Comparison of ENCODE assay signal across 17 cellular contexts in genomic region chr2:150003539-150003938, GRCh38.
DNase-seq lines count a peak whose midpoint lies in the region; ATAC-seq and TF ChIP-seq lines count a peak whose summit lies in the region.
"Had no signal": no experiment of that assay in that cellular context is flagged by ENCODE, and none has a peak within 500 bp of the region (broad histone marks: within the 10 kb centered on the region; RNA-seq: fewer than 3 reads in every experiment).

No MANE protein-coding gene starts in this region.

- H3K9ac ChIP-seq in GM23248 (no peak overlapping the region), trophoblast cell (ENCODE audit: low read length) (peak overlapping the region; percentile 70)

- ATAC-seq in GM21367 (IDR thresholded peaks at IDR 0.05; ENCODE audit: unreplicated experiment): no peak

- H2BK12ac ChIP-seq in trophoblast cell (ENCODE audit: low read length): no peak overlapping the region

- peaks cover 4% of the 10 kb centered on the region; the same call in 1 of the 2 replicates for H3F3A ChIP-seq in GM23248 (ENCODE audit: insufficient read depth)

- peak overlapping the region; percentile 91 for H3K23ac ChIP-seq in trophoblast cell (ENCODE audit: low read length)

- H3K27me3 ChIP-seq in GM23248 (replicated peaks; ENCODE audit: insufficient read depth) (no peaks in the 10 kb centered on the region), trophoblast cell (ENCODE audit: insufficient read depth, low read length) (no peaks in the 10 kb centered on the region), hepatocyte (no peaks in the 10 kb centered on the region)

- H3K4me2 ChIP-seq in GM23248 (ENCODE audit: unreplicated experiment) (no peak overlapping the region), trophoblast cell (ENCODE audit: low read length) (no peak overlapping the region), hepatocyte (no peak overlapping the region)

- DNase-seq in NCI-H82 (lab: John Stamatoyannopoulos, UW) (peak; percentile 35), NCI-H82 treated with DMSO at 0.1 percent for 48 hours (lab: John Stamatoyannopoulos, UW; ENCODE audit: unreplicated experiment) (no peak), GM23248 (no peak), trophoblast cell (no peak), hepatocyte (ENCODE audit: low spot score) (no peak), NCI-H345 treated with DMSO at 0.1 percent for 48 hours (lab: John Stamatoyannopoulos, UW; ENCODE audit: unreplicated experiment) (no peak)
- DNase-seq: C1 segment of cervical spinal cord; Calu3; CD4-positive, alpha-beta memory T cell; COR-L47; DMS153; DND-41; GOT3; HCEC 1CT had no signal

- WGBS in GM23248 (ENCODE audit: low coverage in 1 of 2, low lambda C conversion rate in 2 of 2, missing lambda C conversion rate in 2 of 2), 2 experiments: 89 to 100% methylated on average over 1 of the region's 1 CpG
- no CpG with 5 or more reads among the region's 1 CpG for WGBS in trophoblast cell (ENCODE audit: extremely low coverage, insufficient coverage, insufficient read length)
- 84% methylated on average over 1 of the region's 1 CpG for WGBS in hepatocyte (ENCODE audit: low lambda C conversion rate, missing lambda C conversion rate)

- H3K36me3 ChIP-seq in GM23248 (ENCODE audit: low read depth): no peaks in the 10 kb centered on the region
- no peaks in the 10 kb centered on the region for H3K36me3 ChIP-seq in trophoblast cell (ENCODE audit: control insufficient read depth in 1 of 2, insufficient read depth in 2 of 2, low read length in 2 of 2)
- no peaks in the 10 kb centered on the region for H3K36me3 ChIP-seq in hepatocyte (replicated peaks; ENCODE audit: insufficient read depth, low read depth)

- no peak overlapping the region for H3K4ac ChIP-seq in trophoblast cell (ENCODE audit: low read depth, low read length)

- no peak overlapping the region for H2BK120ac ChIP-seq in trophoblast cell (ENCODE audit: insufficient read depth, low read length, poor library complexity)

- H3K79me2 ChIP-seq in GM23248 (ENCODE audit: insufficient read depth): no peaks in the 10 kb centered on the region
- no peaks in the 10 kb centered on the region for H3K79me2 ChIP-seq in trophoblast cell (ENCODE audit: control insufficient read depth, insufficient read depth, low read length, poor library complexity)
- H3K79me2 ChIP-seq in hepatocyte: no peaks in the 10 kb centered on the region

- H3K27ac ChIP-seq in GM23248: no peak overlapping the region
- no peak overlapping the region for H3K27ac ChIP-seq in trophoblast cell (ENCODE audit: low read depth, low read length)
- H3K27ac ChIP-seq in hepatocyte: no peak overlapping the region
- H3K27ac ChIP-seq: 22Rv1 had no signal

- no peak for TF ChIP-seq EP300 in Ishikawa (IDR thresholded peaks at IDR 0.05; ENCODE audit: borderline replicate concordance)

- H2AK5ac ChIP-seq in trophoblast cell (ENCODE audit: low read length): no peak overlapping the region

- H3K9me3 ChIP-seq in GM23248 (ENCODE audit: low read depth): no peaks in the 10 kb centered on the region
- peaks cover 1% of the 10 kb centered on the region for H3K9me3 ChIP-seq in trophoblast cell (ENCODE audit: insufficient read depth, low read depth, low read length)
- no peaks in the 10 kb centered on the region for H3K9me3 ChIP-seq in hepatocyte (ENCODE audit: low read depth)

- no peaks in the 10 kb centered on the region for H3K9me2 ChIP-seq in GM23248 (ENCODE audit: insufficient read depth)
- no peaks in the 10 kb centered on the region for H3K9me2 ChIP-seq in hepatocyte (replicated peaks; ENCODE audit: insufficient read depth)

- in situ Hi-C loops in GM23248 (cut with MboI): no loop called here

- H2AFZ ChIP-seq in GM23248: 0 out of 2 replicates have a peak overlapping the region, but pooled peaks have one; percentile 12
- no peak overlapping the region for H2AFZ ChIP-seq in trophoblast cell (ENCODE audit: insufficient read depth, low read length, poor library complexity)
- no peak overlapping the region for H2AFZ ChIP-seq in hepatocyte

- H2BK5ac ChIP-seq in trophoblast cell (ENCODE audit: low read depth, low read length, poor library complexity): no peak overlapping the region

- no peak overlapping the region for H4K91ac ChIP-seq in trophoblast cell (ENCODE audit: low read depth, low read length)

- no peak overlapping the region for H3K14ac ChIP-seq in trophoblast cell (ENCODE audit: low read length)

- TF ChIP-seq CTCF in hepatocyte (IDR thresholded peaks at IDR 0.05; ENCODE audit: poor library complexity): no peak

- H3K4me3 ChIP-seq in GM23248: no peak overlapping the region
- no peak overlapping the region for H3K4me3 ChIP-seq in trophoblast cell (ENCODE audit: low read depth, low read length)
- no peak overlapping the region for H3K4me3 ChIP-seq in hepatocyte

- H4K12ac ChIP-seq in trophoblast cell (ENCODE audit: low read depth, low read length): no peak overlapping the region

- H3K79me1 ChIP-seq in trophoblast cell (ENCODE audit: low read length): no peaks in the 10 kb centered on the region

- H4K20me1 ChIP-seq in GM23248 (ENCODE audit: insufficient read depth) (no peaks in the 10 kb centered on the region), hepatocyte (ENCODE audit: insufficient read depth, poor library complexity, severe bottlenecking) (no peaks in the 10 kb centered on the region)

- peaks cover 8% of the 10 kb centered on the region for H3K4me1 ChIP-seq in GM23248 (ENCODE audit: insufficient read depth)
- no peaks in the 10 kb centered on the region for H3K4me1 ChIP-seq in trophoblast cell (ENCODE audit: control insufficient read depth in 1 of 2, insufficient read depth in 2 of 2, low read length in 2 of 2)
- no peaks in the 10 kb centered on the region for H3K4me1 ChIP-seq in hepatocyte (ENCODE audit: insufficient read depth)

- no peak overlapping the region for H3K18ac ChIP-seq in trophoblast cell (ENCODE audit: low read length)

- no peak overlapping the region for H4K8ac ChIP-seq in trophoblast cell (ENCODE audit: low read depth, low read length)

- TF ChIP-seq RAD21 in Ishikawa (IDR thresholded peaks at IDR 0.05; ENCODE audit: low read depth): no peak

TF ChIP-seq in Ishikawa, 13 proteins besides CTCF, POLR2A, EP300 and RAD21:
- TF ChIP-seq TAF1 (IDR thresholded peaks at IDR 0.05; ENCODE audit: low read depth) (no peak), MAX (IDR thresholded peaks at IDR 0.05) (peak; percentile 29; the same call in 1 of the 2 replicates), NFIC (IDR thresholded peaks at IDR 0.05) (no peak)
